In the genomic region with DNA sequence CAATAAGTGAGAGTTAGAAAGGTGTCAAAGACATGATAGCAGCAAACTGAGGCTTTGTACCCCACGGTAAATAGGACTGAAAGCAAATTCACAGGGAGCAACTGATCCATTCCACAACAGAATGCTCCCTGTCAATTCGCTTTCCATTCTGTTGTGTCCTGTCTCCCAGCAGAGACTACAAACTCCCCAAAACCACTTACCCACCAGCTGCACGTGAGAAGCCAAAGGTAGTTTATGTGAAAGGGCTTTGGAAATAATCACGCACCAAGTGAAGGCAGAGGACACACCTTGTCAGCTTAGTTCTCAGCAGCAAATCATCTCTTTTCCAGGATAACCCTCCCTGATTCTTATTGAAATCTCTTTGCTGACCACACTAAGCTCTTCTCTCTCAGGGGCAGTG, we compare ENCODE assay signal across 28 cellular contexts. TPM values are rescaled to one million over a fixed set of nuclear protein-coding genes. Genes with fewer than 3 reads are reported as not detected.
DNase-seq lines count a peak whose midpoint lies in the region; ATAC-seq, FAIRE-seq and TF ChIP-seq lines count a peak whose summit lies in the region.
"Had no signal": no experiment of that assay in that cellular context is flagged by ENCODE, and none has a peak within 500 bp of the region (broad histone marks: within the 10 kb centered on the region; RNA-seq: fewer than 3 reads in every experiment).

No MANE protein-coding gene starts in this region.

- no peak overlapping the region for H3K4me3 Mint-ChIP-seq in MCF 10A (ENCODE audit: unreplicated experiment)
- H3K4me3 Mint-ChIP-seq in activated CD4-positive, alpha-beta memory T cell treated with anti-CD3 and anti-CD28 coated beads, Interleukin-2, amount 10 ng/mL, durations not matched to agents 7 days and 5 days = no peak overlapping the region
- H3K4me3 Mint-ChIP-seq: activated CD4-positive, alpha-beta T cell treated with anti-CD3 and anti-CD28 coated beads for 36 hours; activated naive CD8-positive, alpha-beta T cell; HFFc6 had no signal

- DNase-seq in AG04450 (ENCODE audit: low read depth, low spot score) (no peak), ascending aorta (ENCODE audit: low spot score in 2 of 2) (no peak), right cardiac atrium (no peak), trophoblast cell (no peak), GM10266 (ENCODE audit: extremely low spot score) (no peak), MCF 10A (ENCODE audit: unreplicated experiment) (no peak), kidney (no peak)
- DNase-seq in activated CD4-positive, alpha-beta memory T cell treated with anti-CD3 and anti-CD28 coated beads, Interleukin-2, amount 10 ng/mL, durations not matched to agents 7 days and 5 days = no peak
- DNase-seq: activated CD4-positive, alpha-beta T cell treated with anti-CD3 and anti-CD28 coated beads for 36 hours; C1 segment of cervical spinal cord; Calu3; foreskin keratinocyte; HFFc6; MM.1S; mucosa of descending colon; NCI-H2171 treated with DMSO at 0.1 percent for 48 hours; NCI-H748 treated with DMSO at 0.1 percent for 48 hours; OCI-M1; SHP77; stimulated activated CD8-positive, alpha-beta memory T cell treated with anti-CD3 and anti-CD28 coated beads, Interleukin-4, amount 100 ng/mL, for 48 hours had no signal

- no peak for FAIRE-seq in kidney (lab: Jason Lieb, UNC)
- FAIRE-seq: GM18507, keratinocyte, TTC549 had no signal

- H3K27me3 ChIP-seq in AG04450 (ENCODE audit: control insufficient read depth, insufficient read depth, low read length) (no peaks in the 10 kb centered on the region), ascending aorta (no peaks in the 10 kb centered on the region), right cardiac atrium (ENCODE audit: control insufficient read depth, insufficient read depth) (no peaks in the 10 kb centered on the region), trophoblast cell (ENCODE audit: insufficient read depth, low read length) (no peaks in the 10 kb centered on the region)
- H3K27me3 ChIP-seq: foreskin keratinocyte had no signal

- H3K9ac ChIP-seq in trophoblast cell (ENCODE audit: low read length) (no peak overlapping the region), kidney (ENCODE audit: low read length in 2 of 2) (no peak overlapping the region)

- H4K8ac ChIP-seq in trophoblast cell (ENCODE audit: low read depth, low read length) = no peak overlapping the region

- 67% methylated on average over 4 of the region's 4 CpGs for WGBS in right cardiac atrium
- whole genome bisulfite sequencing in trophoblast cell (ENCODE audit: extremely low coverage, insufficient coverage, insufficient read length) = no CpG with 5 or more reads among the region's 4 CpGs

- no TSS peak for BruUV-seq in MCF 10A (replicated peaks; lab: Mats Ljungman, UMichigan)

- peak overlapping the region; percentile 49 for H3K27ac ChIP-seq in AG04450 (ENCODE audit: low read depth, low read length)
- peak overlapping the region; percentile 76 to 88 for H3K27ac ChIP-seq in ascending aorta
- peak overlapping the region; percentile 90 for H3K27ac ChIP-seq in right cardiac atrium (ENCODE audit: low read length)
- peak overlapping the region; percentile 35 for H3K27ac ChIP-seq in trophoblast cell (ENCODE audit: low read depth, low read length)
- no peak overlapping the region for H3K27ac ChIP-seq in kidney (ENCODE audit: low read depth in 2 of 2, low read length in 2 of 2)
- H3K27ac ChIP-seq: foreskin keratinocyte, HL-60 had no signal

- peak overlapping the region; percentile 3 for H3K14ac ChIP-seq in trophoblast cell (ENCODE audit: low read length)

- no peak overlapping the region for H3K4ac ChIP-seq in trophoblast cell (ENCODE audit: low read depth, low read length)

- CTCF ChIA-PET in AG04450 (lab: Charles Lee) (interaction anchor here (2.3 to 3.1 kb wide), 2 partner anchors 9 to 44 kb away, joined by 8 to 15 read pairs; no protein-coding TSS in a partner anchor), MCF 10A (lab: Yijun Ruan, JAX) (interaction anchor here (0.6 to 8.5 kb wide), 13 partner anchors 8 to 685 kb away, joined by 3 to 81 read pairs (median 4); no protein-coding TSS in a partner anchor)
- CTCF ChIA-PET in activated CD4-positive, alpha-beta memory T cell treated with anti-CD3 and anti-CD28 coated beads, Interleukin-2, amount 10 ng/mL, durations not matched to agents 7 days and 5 days (lab: Charles Lee) = interaction anchor here (0.8 kb wide), 1 partner anchor 14 kb away, joined by 3 read pairs; no protein-coding TSS in a partner anchor

- H3K27me3 Mint-ChIP-seq in MCF 10A (ENCODE audit: insufficient read depth, unreplicated experiment) = no peaks in the 10 kb centered on the region
- peaks cover 1% of the 10 kb centered on the region for H3K27me3 Mint-ChIP-seq in activated CD4-positive, alpha-beta memory T cell treated with anti-CD3 and anti-CD28 coated beads, Interleukin-2, amount 10 ng/mL, durations not matched to agents 7 days and 5 days
- H3K27me3 Mint-ChIP-seq: activated CD4-positive, alpha-beta T cell treated with anti-CD3 and anti-CD28 coated beads for 36 hours; activated naive CD8-positive, alpha-beta T cell had no signal

- no peak overlapping the region for H3K27ac Mint-ChIP-seq in MCF 10A (ENCODE audit: low read depth, unreplicated experiment)
- H3K27ac Mint-ChIP-seq in activated CD4-positive, alpha-beta memory T cell treated with anti-CD3 and anti-CD28 coated beads, Interleukin-2, amount 10 ng/mL, durations not matched to agents 7 days and 5 days = no peak overlapping the region
- H3K27ac Mint-ChIP-seq: activated CD4-positive, alpha-beta T cell treated with anti-CD3 and anti-CD28 coated beads for 36 hours; activated naive CD8-positive, alpha-beta T cell; HFFc6 had no signal

- peaks cover 8% of the 10 kb centered on the region for H3K79me2 ChIP-seq in trophoblast cell (ENCODE audit: control insufficient read depth, insufficient read depth, low read length, poor library complexity)

- H3K9me3 Mint-ChIP-seq in MCF 10A (ENCODE audit: unreplicated experiment) = no peaks in the 10 kb centered on the region
- no peaks in the 10 kb centered on the region for H3K9me3 Mint-ChIP-seq in activated CD4-positive, alpha-beta memory T cell treated with anti-CD3 and anti-CD28 coated beads, Interleukin-2, amount 10 ng/mL, durations not matched to agents 7 days and 5 days
- H3K9me3 Mint-ChIP-seq: HFFc6 had no signal

- intact Hi-C loops in ascending aorta (cut with DNase I) = loop anchor here (10.0 kb wide), 1 partner anchor 951 kb away; no protein-coding TSS in a partner anchor
- intact Hi-C loops in right cardiac atrium (cut with DNase I) = no loop called here
- intact Hi-C loops in MCF 10A (cut with micrococcal nuclease) = no loop called here
- intact Hi-C loops in kidney (cut with DNase I) = no loop called here

- peak overlapping the region; percentile 81 for H3K18ac ChIP-seq in trophoblast cell (ENCODE audit: low read length)

- H3K4me1 ChIP-seq in ascending aorta = peaks cover 9 to 54% of the 10 kb centered on the region in 2 donors
- H3K4me1 ChIP-seq in right cardiac atrium (ENCODE audit: control insufficient read depth, insufficient read depth, low read length) = peaks cover 15% of the 10 kb centered on the region
- peaks cover 44 to 65% of the 10 kb centered on the region in 2 experiments for H3K4me1 ChIP-seq in trophoblast cell (ENCODE audit: control insufficient read depth in 1 of 2, insufficient read depth in 2 of 2, low read length in 2 of 2)
- H3K4me1 ChIP-seq in kidney (ENCODE audit: control insufficient read depth in 1 of 2, insufficient read depth in 1 of 2, low read depth in 1 of 2, low read length in 2 of 2) = peaks cover 4 to 13% of the 10 kb centered on the region in 2 donors
- H3K4me1 ChIP-seq: foreskin keratinocyte had no signal

- no peak overlapping the region; the same call in 1 of the 2 replicates for H3K4me3 ChIP-seq in AG04450 (ENCODE audit: low read depth, low read length)
- H3K4me3 ChIP-seq in ascending aorta = no peak overlapping the region
- H3K4me3 ChIP-seq in right cardiac atrium (ENCODE audit: low read length) = peak overlapping the region; percentile 54
- no peak overlapping the region for H3K4me3 ChIP-seq in trophoblast cell (ENCODE audit: low read depth, low read length)
- no peak overlapping the region for H3K4me3 ChIP-seq in kidney (ENCODE audit: low read length in 2 of 2)
- H3K4me3 ChIP-seq: mucosa of descending colon had no signal

- H3K23ac ChIP-seq in trophoblast cell (ENCODE audit: low read length) = no peak overlapping the region

- H3K36me3 ChIP-seq in ascending aorta (peaks cover 93 to 98% of the 10 kb centered on the region in 2 donors), trophoblast cell (ENCODE audit: control insufficient read depth in 1 of 2, insufficient read depth in 2 of 2, low read length in 2 of 2) (peaks cover 4 to 8% of the 10 kb centered on the region in 2 experiments), kidney (ENCODE audit: control insufficient read depth in 1 of 2, insufficient read depth in 2 of 2, low read length in 2 of 2) (no peaks in the 10 kb centered on the region)

- H2AFZ ChIP-seq in trophoblast cell (ENCODE audit: insufficient read depth, low read length, poor library complexity) = no peak overlapping the region

- H2BK120ac ChIP-seq in trophoblast cell (ENCODE audit: insufficient read depth, low read length, poor library complexity) = peak overlapping the region; percentile 2

- H4K12ac ChIP-seq in trophoblast cell (ENCODE audit: low read depth, low read length) = no peak overlapping the region

- H3K79me1 ChIP-seq in trophoblast cell (ENCODE audit: low read length) = peaks cover 48% of the 10 kb centered on the region

- no peak for ATAC-seq in right cardiac atrium
- ATAC-seq: activated CD4-positive, alpha-beta T cell treated with anti-CD3 and anti-CD28 coated beads for 36 hours; foreskin keratinocyte; mucosa of descending colon had no signal

- no peaks in the 10 kb centered on the region; the same call in 1 of the 2 replicates for H3K9me3 ChIP-seq in AG04450 (ENCODE audit: control insufficient read depth, insufficient read depth, low read length)
- H3K9me3 ChIP-seq in ascending aorta = no peaks in the 10 kb centered on the region
- no peaks in the 10 kb centered on the region for H3K9me3 ChIP-seq in right cardiac atrium (ENCODE audit: control insufficient read depth, low read length)
- no peaks in the 10 kb centered on the region for H3K9me3 ChIP-seq in trophoblast cell (ENCODE audit: insufficient read depth, low read depth, low read length)
- H3K9me3 ChIP-seq in kidney (ENCODE audit: control insufficient read depth in 1 of 2, low read length in 2 of 2) = no peaks in the 10 kb centered on the region
- H3K9me3 ChIP-seq: mucosa of descending colon had no signal

- TF ChIP-seq CTCF in AG04450 (IDR thresholded peaks at IDR 0.05; ENCODE audit: low read depth, low read length) (no peak), ascending aorta (IDR thresholded peaks at IDR 0.05) (no peak), GM10266 (IDR thresholded peaks at IDR 0.05; ENCODE audit: control insufficient read depth, insufficient read depth, low read depth, missing control alignments) (no peak), MCF 10A (IDR thresholded peaks at IDR 0.05; ENCODE audit: unreplicated experiment) (no peak), kidney (IDR thresholded peaks at IDR 0.05; ENCODE audit: borderline replicate concordance, extremely low read depth, insufficient read depth) (no peak)

- H2BK12ac ChIP-seq in trophoblast cell (ENCODE audit: low read length) = peak overlapping the region; percentile 7

- H3K4me2 ChIP-seq in trophoblast cell (ENCODE audit: low read length) = no peak overlapping the region

- POLR2A ChIA-PET in AG04450 (lab: Yijun Ruan, JAX) = interaction anchor here (1.1 to 5.6 kb wide), 4 partner anchors 9 to 19 kb away, joined by 3 to 95 read pairs (median 12); no protein-coding TSS in a partner anchor
- POLR2A ChIA-PET in MCF 10A (lab: Yijun Ruan, JAX) = no interaction called here
- POLR2A ChIA-PET in activated CD4-positive, alpha-beta memory T cell treated with anti-CD3 and anti-CD28 coated beads, Interleukin-2, amount 10 ng/mL, durations not matched to agents 7 days and 5 days (lab: Charles Lee) = no interaction called here

- H3K36me3 Mint-ChIP-seq in MCF 10A (ENCODE audit: insufficient read depth, unreplicated experiment) = no peaks in the 10 kb centered on the region
- H3K36me3 Mint-ChIP-seq in activated CD4-positive, alpha-beta memory T cell treated with anti-CD3 and anti-CD28 coated beads, Interleukin-2, amount 10 ng/mL, durations not matched to agents 7 days and 5 days (ENCODE audit: low read depth) = no peaks in the 10 kb centered on the region
- H3K36me3 Mint-ChIP-seq: activated naive CD8-positive, alpha-beta T cell; brain had no signal

- no peak overlapping the region for H2AK5ac ChIP-seq in trophoblast cell (ENCODE audit: low read length)

- H3K4me1 Mint-ChIP-seq in MCF 10A (ENCODE audit: insufficient read depth, unreplicated experiment) = no peaks in the 10 kb centered on the region
- H3K4me1 Mint-ChIP-seq in activated CD4-positive, alpha-beta memory T cell treated with anti-CD3 and anti-CD28 coated beads, Interleukin-2, amount 10 ng/mL, durations not matched to agents 7 days and 5 days = peaks cover 10% of the 10 kb centered on the region

- H2BK5ac ChIP-seq in trophoblast cell (ENCODE audit: low read depth, low read length, poor library complexity) = peak overlapping the region; percentile 25

- peak overlapping the region; percentile 70 for H4K91ac ChIP-seq in trophoblast cell (ENCODE audit: low read depth, low read length)

RNA-seq across cellular contexts. Expression of a gene that starts 46.6 kb away (rescaled TPM):
- polyA plus RNA-seq in AG04450 (2011; rRNA removed) (0.24 TPM in 1 of 2 replicates, not detected in the other), right cardiac atrium (1.4 TPM), kidney (ENCODE audit: insufficient read depth, low read depth, low replicate concordance) (4.7 TPM)
- polyA minus RNA-seq in AG04450 (2011; rRNA and poly(A)+ RNA removed) = 0.41 TPM in 1 of 2 replicates, not detected in the other
- total RNA-seq in ascending aorta (46.8 TPM), right cardiac atrium (1 to 10 TPM in 1 of 4 donors, under 1 TPM in 2, not detected in 1; 0.65 to 2.3 (median 0.94) TPM), MCF 10A (2022) (not detected in 2 replicates), kidney (1.4 TPM)
- 0.25 and 0.26 TPM in 2 replicates for polyA plus RNA-seq in trophoblast cell (2013)
- not detected for total RNA-seq in activated CD4-positive, alpha-beta memory T cell treated with anti-CD3 and anti-CD28 coated beads, Interleukin-2, amount 10 ng/mL, durations not matched to agents 7 days and 5 days
- total RNA-seq: activated CD4-positive, alpha-beta T cell treated with anti-CD3 and anti-CD28 coated beads for 36 hours; Calu3; foreskin keratinocyte; renal cortical epithelial cell; subcutaneous adipose tissue had no signal
- polyA plus RNA-seq: foreskin keratinocyte, keratinocyte had no signal

Comparison
In these comparisons a context has a peak if more than half of its experiments do, and no peak if none do; other contexts are left out.
1. H3K27ac ChIP-seq: peak in AG04450 (single experiment), ascending aorta (2 of 2), right cardiac atrium (single experiment) and trophoblast cell (single experiment); none in kidney (0 of 2).
2. RNA of a gene that starts 46.6 kb away (total RNA-seq): 46.8 TPM in ascending aorta (single experiment); 1.4 TPM in kidney (single experiment), 0.65 to 2.3 TPM in right cardiac atrium, not detected in MCF 10A and not detected in activated CD4-positive, alpha-beta memory T cell treated with anti-CD3 and anti-CD28 coated beads, Interleukin-2, amount 10 ng/mL, durations not matched to agents 7 days and 5 days; every median in the first group is over 10 times any median in the second.